Comparison of ENCODE assay signal across 1 cellular context in the genomic region with DNA sequence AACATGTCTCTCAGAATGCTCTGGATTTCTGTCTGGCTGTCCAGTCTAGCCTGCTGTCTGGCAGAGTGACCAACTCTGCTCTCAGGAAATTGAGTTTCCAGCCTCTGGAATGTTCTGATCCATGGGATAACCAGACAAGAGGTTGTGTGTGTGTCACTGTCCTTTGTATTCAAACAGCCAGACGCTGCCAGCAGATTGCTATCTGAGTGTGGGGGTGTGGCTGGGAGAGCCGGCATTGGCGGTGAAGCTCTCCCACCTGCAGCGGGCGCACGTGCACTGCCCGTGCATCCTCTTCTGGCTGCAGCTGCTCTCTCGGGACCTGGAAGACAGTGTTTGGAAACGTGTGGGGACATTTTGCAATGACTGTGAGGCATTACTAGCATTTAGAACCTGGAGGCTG.
A peak's percentile ranks its signal among the peaks of the same experiment; 100 is the strongest.
TF ChIP-seq lines count a peak whose summit lies in the region.

No MANE protein-coding gene starts in this region.

TF ChIP-seq in HepG2, 621 proteins besides CTCF, POLR2A, EP300 and RAD21 (continued from another document and continues in another):
- TF ChIP-seq ARID5B (CRISPR knock-in tag; IDR thresholded peaks at IDR 0.05) (peak; percentile 58), SKI (IDR thresholded peaks at IDR 0.05; ENCODE audit: partially characterized antibody) (peak; percentile 85), ZNF350 (CRISPR knock-in tag; IDR thresholded peaks at IDR 0.05; ENCODE audit: borderline replicate concordance, low read depth) (peak; percentile 30; the same call in 1 of the 2 replicates), ZNF253 (CRISPR knock-in tag; IDR thresholded peaks at IDR 0.05; ENCODE audit: borderline replicate concordance) (no peak), ARNT2 (CRISPR knock-in tag; IDR thresholded peaks at IDR 0.05; ENCODE audit: low read depth) (0 out of 2 replicates have a peak, but pooled peaks have one; percentile 27), KDM1A (CRISPR knock-in tag; IDR thresholded peaks at IDR 0.05) (0 out of 2 replicates have a peak, but pooled peaks have one; percentile 50), CEBPG (CRISPR knock-in tag; IDR thresholded peaks at IDR 0.05) (no peak; the same call in 1 of the 2 replicates), ZNF44 (CRISPR knock-in tag; IDR thresholded peaks at IDR 0.05) (0 out of 2 replicates have a peak, but pooled peaks have one; percentile 23), KDM2A (CRISPR knock-in tag; IDR thresholded peaks at IDR 0.05; ENCODE audit: borderline replicate concordance, low read depth) (peak; percentile 73), GATAD2A (CRISPR knock-in tag; IDR thresholded peaks at IDR 0.05) (0 out of 2 replicates have a peak, but pooled peaks have one; percentile 43), ARID4A (CRISPR knock-in tag; IDR thresholded peaks at IDR 0.05; ENCODE audit: borderline replicate concordance) (peak; percentile 35; the same call in 1 of the 2 replicates), CBX5 (CRISPR knock-in tag; IDR thresholded peaks at IDR 0.05; ENCODE audit: borderline replicate concordance) (peak; percentile 57; the same call in 1 of the 2 replicates), ZNF775 (CRISPR knock-in tag; IDR thresholded peaks at IDR 0.05; ENCODE audit: borderline replicate concordance) (no peak), MLXIP (CRISPR knock-in tag; IDR thresholded peaks at IDR 0.05; ENCODE audit: borderline replicate concordance) (peak; percentile 82; the same call in 1 of the 2 replicates), FOXP4 (CRISPR knock-in tag; IDR thresholded peaks at IDR 0.05) (peak; percentile 47; the same call in 1 of the 2 replicates), RARA (CRISPR knock-in tag; IDR thresholded peaks at IDR 0.05) (0 out of 2 replicates have a peak, but pooled peaks have one; percentile 17), SIX4 (CRISPR knock-in tag; IDR thresholded peaks at IDR 0.05) (no peak), ARNTL (CRISPR knock-in tag; IDR thresholded peaks at IDR 0.05) (0 out of 2 replicates have a peak, but pooled peaks have one; percentile 42), NPAS2 (CRISPR knock-in tag; IDR thresholded peaks at IDR 0.05; ENCODE audit: borderline replicate concordance) (no peak), ZNF644 (CRISPR knock-in tag; IDR thresholded peaks at IDR 0.05; ENCODE audit: low read depth) (no peak), NFKB2 (CRISPR knock-in tag; IDR thresholded peaks at IDR 0.05; ENCODE audit: borderline replicate concordance) (peak; percentile 65; the same call in 1 of the 2 replicates), ZSCAN9 (CRISPR knock-in tag; IDR thresholded peaks at IDR 0.05; ENCODE audit: borderline replicate concordance) (0 out of 2 replicates have a peak, but pooled peaks have one; percentile 34), POGZ (CRISPR knock-in tag; IDR thresholded peaks at IDR 0.05) (no peak), ZNF232 (CRISPR knock-in tag; IDR thresholded peaks at IDR 0.05; ENCODE audit: borderline replicate concordance) (no peak), TBX3 (IDR thresholded peaks at IDR 0.05; ENCODE audit: borderline replicate concordance) (peak; percentile 9; the same call in 1 of the 2 replicates), ATF4 (CRISPR knock-in tag; IDR thresholded peaks at IDR 0.05) (peak in 1 of 2 experiments; percentile 55; a peak in 2 of 4 replicates), TFDP1 (CRISPR knock-in tag; IDR thresholded peaks at IDR 0.05; ENCODE audit: borderline replicate concordance) (peak; percentile 57; the same call in 1 of the 2 replicates), KDM5B (CRISPR knock-in tag; IDR thresholded peaks at IDR 0.05; ENCODE audit: borderline replicate concordance) (0 out of 2 replicates have a peak, but pooled peaks have one; percentile 22), SALL1 (CRISPR knock-in tag; IDR thresholded peaks at IDR 0.05) (peak; percentile 58; the same call in 1 of the 2 replicates), ZNF207 (IDR thresholded peaks at IDR 0.05; ENCODE audit: borderline replicate concordance) (no peak), ZUFSP (CRISPR knock-in tag; IDR thresholded peaks at IDR 0.05; ENCODE audit: borderline replicate concordance) (no peak), MXI1 (IDR thresholded peaks at IDR 0.05; ENCODE audit: borderline replicate concordance, low read depth, low read length) (0 out of 3 replicates have a peak, but pooled peaks have one; percentile 57), MBNL3 (CRISPR knock-in tag; conservative IDR thresholded peaks at IDR 0.05) (no peak)
- TF ChIP-seq, protein P1, sequence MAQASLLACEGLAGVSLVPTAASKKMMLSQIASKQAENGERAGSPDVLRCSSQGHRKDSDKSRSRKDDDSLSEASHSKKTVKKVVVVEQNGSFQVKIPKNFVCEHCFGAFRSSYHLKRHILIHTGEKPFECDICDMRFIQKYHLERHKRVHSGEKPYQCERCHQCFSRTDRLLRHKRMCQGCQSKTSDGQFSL (CRISPR knock-in tag; IDR thresholded peaks at IDR 0.05), result peak; percentile 90
- TF ChIP-seq, protein P2, sequence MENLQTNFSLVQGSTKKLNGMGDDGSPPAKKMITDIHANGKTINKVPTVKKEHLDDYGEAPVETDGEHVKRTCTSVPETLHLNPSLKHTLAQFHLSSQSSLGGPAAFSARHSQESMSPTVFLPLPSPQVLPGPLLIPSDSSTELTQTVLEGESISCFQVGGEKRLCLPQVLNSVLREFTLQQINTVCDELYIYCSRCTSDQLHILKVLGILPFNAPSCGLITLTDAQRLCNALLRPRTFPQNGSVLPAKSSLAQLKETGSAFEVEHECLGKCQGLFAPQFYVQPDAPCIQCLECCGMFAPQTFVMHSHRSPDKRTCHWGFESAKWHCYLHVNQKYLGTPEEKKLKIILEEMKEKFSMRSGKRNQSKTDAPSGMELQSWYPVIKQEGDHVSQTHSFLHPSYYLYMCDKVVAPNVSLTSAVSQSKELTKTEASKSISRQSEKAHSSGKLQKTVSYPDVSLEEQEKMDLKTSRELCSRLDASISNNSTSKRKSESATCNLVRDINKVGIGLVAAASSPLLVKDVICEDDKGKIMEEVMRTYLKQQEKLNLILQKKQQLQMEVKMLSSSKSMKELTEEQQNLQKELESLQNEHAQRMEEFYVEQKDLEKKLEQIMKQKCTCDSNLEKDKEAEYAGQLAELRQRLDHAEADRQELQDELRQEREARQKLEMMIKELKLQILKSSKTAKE (CRISPR knock-in tag; IDR thresholded peaks at IDR 0.05; ENCODE audit: borderline replicate concordance), result peak; percentile 28; the same call in 1 of the 2 replicates
